ENCODE assay signal across 3 cellular contexts in the genomic region with DNA sequence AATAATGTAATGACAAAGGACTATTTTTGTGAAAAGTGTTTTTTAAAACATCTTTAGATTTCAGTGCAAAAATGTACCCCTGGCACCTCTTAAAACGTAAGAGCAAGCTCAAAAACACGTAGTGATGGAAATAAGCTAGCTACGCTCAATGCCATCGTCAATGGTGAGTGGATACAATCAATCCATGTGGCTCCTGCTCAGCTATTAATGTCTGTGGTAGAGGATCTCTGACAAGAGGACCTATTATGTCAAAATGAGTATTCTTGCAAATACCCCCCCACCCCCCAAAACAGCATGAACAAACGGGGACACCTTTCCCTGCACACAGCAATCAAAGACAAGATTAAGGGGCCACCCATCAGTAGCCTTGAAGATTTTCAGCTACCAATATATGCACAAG.
TF ChIP-seq lines count a peak whose summit lies in the region.

No MANE protein-coding gene starts in this region.

TF ChIP-seq in HEK293, 187 proteins besides CTCF, POLR2A, EP300 and RAD21:
- TF ChIP-seq ZBTB17 (tag by site-specific recombination; IDR thresholded peaks at IDR 0.05) = peak; percentile 82
- TF ChIP-seq ZNF777 (tag by site-specific recombination; IDR thresholded peaks at IDR 0.05; ENCODE audit: borderline replicate concordance) = no peak
- TF ChIP-seq ZNF785 (tag by site-specific recombination; IDR thresholded peaks at IDR 0.05) = no peak
- no peak for TF ChIP-seq ZNF473 (tag by site-specific recombination; IDR thresholded peaks at IDR 0.05)
- no peak for TF ChIP-seq PBX3 (CRISPR knock-in tag; IDR thresholded peaks at IDR 0.05)
- TF ChIP-seq ZNF37A (tag by site-specific recombination; IDR thresholded peaks at IDR 0.05) = no peak
- TF ChIP-seq, protein P1, sequence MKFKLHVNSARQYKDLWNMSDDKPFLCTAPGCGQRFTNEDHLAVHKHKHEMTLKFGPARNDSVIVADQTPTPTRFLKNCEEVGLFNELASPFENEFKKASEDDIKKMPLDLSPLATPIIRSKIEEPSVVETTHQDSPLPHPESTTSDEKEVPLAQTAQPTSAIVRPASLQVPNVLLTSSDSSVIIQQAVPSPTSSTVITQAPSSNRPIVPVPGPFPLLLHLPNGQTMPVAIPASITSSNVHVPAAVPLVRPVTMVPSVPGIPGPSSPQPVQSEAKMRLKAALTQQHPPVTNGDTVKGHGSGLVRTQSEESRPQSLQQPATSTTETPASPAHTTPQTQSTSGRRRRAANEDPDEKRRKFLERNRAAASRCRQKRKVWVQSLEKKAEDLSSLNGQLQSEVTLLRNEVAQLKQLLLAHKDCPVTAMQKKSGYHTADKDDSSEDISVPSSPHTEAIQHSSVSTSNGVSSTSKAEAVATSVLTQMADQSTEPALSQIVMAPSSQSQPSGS (tag by site-specific recombination; IDR thresholded peaks at IDR 0.05; ENCODE audit: low read depth) = no peak
- TF ChIP-seq ZBTB20 (tag by site-specific recombination; IDR thresholded peaks at IDR 0.05) = no peak
- no peak for TF ChIP-seq ZNF19 (tag by site-specific recombination; IDR thresholded peaks at IDR 0.05; ENCODE audit: low read depth)

TF ChIP-seq in GM12878, 131 proteins besides CTCF, POLR2A, EP300 and RAD21:
- TF ChIP-seq YBX1 (IDR thresholded peaks at IDR 0.05) (no peak), WRNIP1 (IDR thresholded peaks at IDR 0.05; ENCODE audit: borderline replicate concordance, low read depth, low read length) (no peak), SRF (IDR thresholded peaks at IDR 0.05; ENCODE audit: low read depth in 2 of 2, low read length in 2 of 2) (peak in 1 of 2 experiments; percentile 65; a peak in 1 of 4 replicates), NFIC (IDR thresholded peaks at IDR 0.05; ENCODE audit: low read depth, low read length) (no peak), HCFC1 (IDR thresholded peaks at IDR 0.05; ENCODE audit: low read length) (no peak), HDAC2 (IDR thresholded peaks at IDR 0.05) (no peak), EGR1 (IDR thresholded peaks at IDR 0.05; ENCODE audit: borderline replicate concordance in 1 of 2, low read depth in 2 of 2, low read length in 2 of 2) (no peak)
- TF ChIP-seq, protein P2, sequence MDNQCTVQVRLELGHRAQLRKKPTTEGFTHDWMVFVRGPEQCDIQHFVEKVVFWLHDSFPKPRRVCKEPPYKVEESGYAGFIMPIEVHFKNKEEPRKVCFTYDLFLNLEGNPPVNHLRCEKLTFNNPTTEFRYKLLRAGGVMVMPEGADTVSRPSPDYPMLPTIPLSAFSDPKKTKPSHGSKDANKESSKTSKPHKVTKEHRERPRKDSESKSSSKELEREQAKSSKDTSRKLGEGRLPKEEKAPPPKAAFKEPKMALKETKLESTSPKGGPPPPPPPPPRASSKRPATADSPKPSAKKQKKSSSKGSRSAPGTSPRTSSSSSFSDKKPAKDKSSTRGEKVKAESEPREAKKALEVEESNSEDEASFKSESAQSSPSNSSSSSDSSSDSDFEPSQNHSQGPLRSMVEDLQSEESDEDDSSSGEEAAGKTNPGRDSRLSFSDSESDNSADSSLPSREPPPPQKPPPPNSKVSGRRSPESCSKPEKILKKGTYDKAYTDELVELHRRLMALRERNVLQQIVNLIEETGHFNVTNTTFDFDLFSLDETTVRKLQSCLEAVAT (IDR thresholded peaks at IDR 0.05) = peak; percentile 92
- TF ChIP-seq, protein P3, sequence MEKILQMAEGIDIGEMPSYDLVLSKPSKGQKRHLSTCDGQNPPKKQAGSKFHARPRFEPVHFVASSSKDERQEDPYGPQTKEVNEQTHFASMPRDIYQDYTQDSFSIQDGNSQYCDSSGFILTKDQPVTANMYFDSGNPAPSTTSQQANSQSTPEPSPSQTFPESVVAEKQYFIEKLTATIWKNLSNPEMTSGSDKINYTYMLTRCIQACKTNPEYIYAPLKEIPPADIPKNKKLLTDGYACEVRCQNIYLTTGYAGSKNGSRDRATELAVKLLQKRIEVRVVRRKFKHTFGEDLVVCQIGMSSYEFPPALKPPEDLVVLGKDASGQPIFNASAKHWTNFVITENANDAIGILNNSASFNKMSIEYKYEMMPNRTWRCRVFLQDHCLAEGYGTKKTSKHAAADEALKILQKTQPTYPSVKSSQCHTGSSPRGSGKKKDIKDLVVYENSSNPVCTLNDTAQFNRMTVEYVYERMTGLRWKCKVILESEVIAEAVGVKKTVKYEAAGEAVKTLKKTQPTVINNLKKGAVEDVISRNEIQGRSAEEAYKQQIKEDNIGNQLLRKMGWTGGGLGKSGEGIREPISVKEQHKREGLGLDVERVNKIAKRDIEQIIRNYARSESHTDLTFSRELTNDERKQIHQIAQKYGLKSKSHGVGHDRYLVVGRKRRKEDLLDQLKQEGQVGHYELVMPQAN (conservative IDR thresholded peaks at IDR 0.05) = no peak
- TF ChIP-seq, protein P4, sequence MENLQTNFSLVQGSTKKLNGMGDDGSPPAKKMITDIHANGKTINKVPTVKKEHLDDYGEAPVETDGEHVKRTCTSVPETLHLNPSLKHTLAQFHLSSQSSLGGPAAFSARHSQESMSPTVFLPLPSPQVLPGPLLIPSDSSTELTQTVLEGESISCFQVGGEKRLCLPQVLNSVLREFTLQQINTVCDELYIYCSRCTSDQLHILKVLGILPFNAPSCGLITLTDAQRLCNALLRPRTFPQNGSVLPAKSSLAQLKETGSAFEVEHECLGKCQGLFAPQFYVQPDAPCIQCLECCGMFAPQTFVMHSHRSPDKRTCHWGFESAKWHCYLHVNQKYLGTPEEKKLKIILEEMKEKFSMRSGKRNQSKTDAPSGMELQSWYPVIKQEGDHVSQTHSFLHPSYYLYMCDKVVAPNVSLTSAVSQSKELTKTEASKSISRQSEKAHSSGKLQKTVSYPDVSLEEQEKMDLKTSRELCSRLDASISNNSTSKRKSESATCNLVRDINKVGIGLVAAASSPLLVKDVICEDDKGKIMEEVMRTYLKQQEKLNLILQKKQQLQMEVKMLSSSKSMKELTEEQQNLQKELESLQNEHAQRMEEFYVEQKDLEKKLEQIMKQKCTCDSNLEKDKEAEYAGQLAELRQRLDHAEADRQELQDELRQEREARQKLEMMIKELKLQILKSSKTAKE (IDR thresholded peaks at IDR 0.05; ENCODE audit: low read depth, poor library complexity, severe bottlenecking) = no peak

TF ChIP-seq in neural cell, 6 proteins besides CTCF, POLR2A, EP300 and RAD21:
- TF ChIP-seq TAF1 (IDR thresholded peaks at IDR 0.05; ENCODE audit: low read depth) = no peak
- no peak for TF ChIP-seq MXI1 (conservative IDR thresholded peaks at IDR 0.05; ENCODE audit: poor library complexity, severe bottlenecking)
- TF ChIP-seq EZH2 (IDR thresholded peaks at IDR 0.05; ENCODE audit: borderline replicate concordance, insufficient read depth, low read length, poor library complexity, severe bottlenecking) = no peak
- no peak for TF ChIP-seq REST (IDR thresholded peaks at IDR 0.05; ENCODE audit: borderline replicate concordance)
- no peak for TF ChIP-seq SMC3 (conservative IDR thresholded peaks at IDR 0.05; ENCODE audit: poor library complexity)
- no peak for TF ChIP-seq POLR2AphosphoS5 (IDR thresholded peaks at IDR 0.05)
TF ChIP-seq in neural cell: peak in this region for 0.
